Comparison of ENCODE assay signal across 1 cellular context in genomic region chr17:45052052-45052772, GRCh38.
A peak's percentile ranks its signal among the peaks of the same experiment; 100 is the strongest.
TF ChIP-seq lines count a peak whose summit lies in the region.

No MANE protein-coding gene starts in this region.

TF ChIP-seq in A549, 52 proteins besides CTCF, POLR2A, EP300 and RAD21 (continued from another document):
- no peak for TF ChIP-seq BHLHE40 (IDR thresholded peaks at IDR 0.05; ENCODE audit: low read depth, low read length)
- TF ChIP-seq ESRRA (IDR thresholded peaks at IDR 0.05; ENCODE audit: borderline replicate concordance, low read length), result no peak
- no peak for TF ChIP-seq RNF2 (IDR thresholded peaks at IDR 0.05; ENCODE audit: borderline replicate concordance, low read depth)
- peak; percentile 59; the same call in 1 of the 2 replicates for TF ChIP-seq TP53 (CRISPR knock-in tag; IDR thresholded peaks at IDR 0.05)
- TF ChIP-seq CBX8 (IDR thresholded peaks at IDR 0.05), result no peak
- peak; percentile 62; the same call in 1 of the 2 replicates for TF ChIP-seq PHF8 (IDR thresholded peaks at IDR 0.05; ENCODE audit: borderline replicate concordance, low read depth)
- 0 out of 2 replicates have a peak, but pooled peaks have one; percentile 12 for TF ChIP-seq MAX (IDR thresholded peaks at IDR 0.05)
TF ChIP-seq in A549: peak in this region for 5.
